1 cellular context compared by ENCODE assay signal in genomic region chr12:124411291-124411878, GRCh38.
TF ChIP-seq lines count a peak whose summit lies in the region.

No MANE protein-coding gene starts in this region.

TF ChIP-seq in HepG2, 621 proteins besides CTCF, POLR2A, EP300 and RAD21 (continued from another document):
- TF ChIP-seq, protein P1, sequence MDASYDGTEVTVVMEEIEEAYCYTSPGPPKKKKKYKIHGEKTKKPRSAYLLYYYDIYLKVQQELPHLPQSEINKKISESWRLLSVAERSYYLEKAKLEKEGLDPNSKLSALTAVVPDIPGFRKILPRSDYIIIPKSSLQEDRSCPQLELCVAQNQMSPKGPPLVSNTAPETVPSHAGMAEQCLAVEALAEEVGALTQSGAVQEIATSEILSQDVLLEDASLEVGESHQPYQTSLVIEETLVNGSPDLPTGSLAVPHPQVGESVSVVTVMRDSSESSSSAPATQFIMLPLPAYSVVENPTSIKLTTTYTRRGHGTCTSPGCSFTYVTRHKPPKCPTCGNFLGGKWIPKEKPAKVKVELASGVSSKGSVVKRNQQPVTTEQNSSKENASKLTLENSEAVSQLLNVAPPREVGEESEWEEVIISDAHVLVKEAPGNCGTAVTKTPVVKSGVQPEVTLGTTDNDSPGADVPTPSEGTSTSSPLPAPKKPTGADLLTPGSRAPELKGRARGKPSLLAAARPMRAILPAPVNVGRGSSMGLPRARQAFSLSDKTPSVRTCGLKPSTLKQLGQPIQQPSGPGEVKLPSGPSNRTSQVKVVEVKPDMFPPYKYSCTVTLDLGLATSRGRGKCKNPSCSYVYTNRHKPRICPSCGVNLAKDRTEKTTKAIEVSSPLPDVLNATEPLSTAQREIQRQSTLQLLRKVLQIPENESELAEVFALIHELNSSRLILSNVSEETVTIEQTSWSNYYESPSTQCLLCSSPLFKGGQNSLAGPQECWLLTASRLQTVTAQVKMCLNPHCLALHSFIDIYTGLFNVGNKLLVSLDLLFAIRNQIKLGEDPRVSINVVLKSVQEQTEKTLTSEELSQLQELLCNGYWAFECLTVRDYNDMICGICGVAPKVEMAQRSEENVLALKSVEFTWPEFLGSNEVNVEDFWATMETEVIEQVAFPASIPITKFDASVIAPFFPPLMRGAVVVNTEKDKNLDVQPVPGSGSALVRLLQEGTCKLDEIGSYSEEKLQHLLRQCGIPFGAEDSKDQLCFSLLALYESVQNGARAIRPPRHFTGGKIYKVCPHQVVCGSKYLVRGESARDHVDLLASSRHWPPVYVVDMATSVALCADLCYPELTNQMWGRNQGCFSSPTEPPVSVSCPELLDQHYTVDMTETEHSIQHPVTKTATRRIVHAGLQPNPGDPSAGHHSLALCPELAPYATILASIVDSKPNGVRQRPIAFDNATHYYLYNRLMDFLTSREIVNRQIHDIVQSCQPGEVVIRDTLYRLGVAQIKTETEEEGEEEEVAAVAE (CRISPR knock-in tag; IDR thresholded peaks at IDR 0.05; ENCODE audit: borderline replicate concordance): no peak
- TF ChIP-seq ZNF232 (CRISPR knock-in tag; IDR thresholded peaks at IDR 0.05; ENCODE audit: borderline replicate concordance) (no peak), GATAD1 (CRISPR knock-in tag; IDR thresholded peaks at IDR 0.05) (no peak), ZNF713 (CRISPR knock-in tag; IDR thresholded peaks at IDR 0.05) (no peak)
- TF ChIP-seq, protein P2, sequence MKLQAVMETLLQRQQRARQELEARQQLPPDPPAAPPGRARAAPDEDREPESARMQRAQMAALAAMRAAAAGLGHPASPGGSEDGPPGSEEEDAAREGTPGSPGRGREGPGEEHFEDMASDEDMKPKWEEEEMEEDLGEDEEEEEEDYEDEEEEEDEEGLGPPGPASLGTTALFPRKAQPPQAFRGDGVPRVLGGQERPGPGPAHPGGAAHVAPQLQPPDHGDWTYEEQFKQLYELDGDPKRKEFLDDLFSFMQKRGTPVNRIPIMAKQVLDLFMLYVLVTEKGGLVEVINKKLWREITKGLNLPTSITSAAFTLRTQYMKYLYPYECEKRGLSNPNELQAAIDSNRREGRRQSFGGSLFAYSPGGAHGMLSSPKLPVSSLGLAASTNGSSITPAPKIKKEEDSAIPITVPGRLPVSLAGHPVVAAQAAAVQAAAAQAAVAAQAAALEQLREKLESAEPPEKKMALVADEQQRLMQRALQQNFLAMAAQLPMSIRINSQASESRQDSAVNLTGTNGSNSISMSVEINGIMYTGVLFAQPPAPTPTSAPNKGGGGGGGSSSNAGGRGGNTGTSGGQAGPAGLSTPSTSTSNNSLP (IDR thresholded peaks at IDR 0.05; ENCODE audit: low read depth, low read length): no peak
